In genomic region chr3:128081226-128081625, GRCh38 we compare ENCODE assay signal across 21 cellular contexts.
"Had no signal": no experiment of that assay in that cellular context is flagged by ENCODE, and none has a peak within 500 bp of the region (broad histone marks: within the 10 kb centered on the region; RNA-seq: fewer than 3 reads in every experiment).

No MANE protein-coding gene starts in this region.

- H3K36me3 ChIP-seq: neutrophil, transverse colon had no signal

- H3K4me3 Mint-ChIP-seq: activated B cell treated with CpG ODN at 0.5 μM for 24 hours; activated CD4-positive, alpha-beta T cell treated with anti-CD3 and anti-CD28 coated beads, Interleukin-2, amount 10 ng/mL, durations not matched to agents 24 days and 14 days; activated CD8-positive, alpha-beta T cell treated with anti-CD3 and anti-CD28 coated beads for 36 hours; activated naive CD8-positive, alpha-beta T cell treated with anti-CD3 and anti-CD28 coated beads, Interleukin-2, amount 10 ng/mL, durations not matched to agents 7 days and 5 days; activated T-cell treated with anti-CD3 and anti-CD28 coated beads, Interleukin-2, amount 50 U/mL, for 24 hours; natural killer cell treated with Interleukin-12 subunit alpha and Interleukin-12 subunit beta and Interleukin-15 and Interleukin-18, amount 100 ng/mL, for 72 hours; stimulated activated naive CD8-positive, alpha-beta T cell treated with anti-CD3 and anti-CD28 coated beads, Interleukin-15, Interleukin-2, amounts not matched to agents 100 ng/mL and 50 ng/mL, for 24 hours; T-cell had no signal

- DNase-seq: activated B cell treated with CpG ODN at 0.5 μM for 24 hours; activated CD4-positive, alpha-beta T cell treated with anti-CD3 and anti-CD28 coated beads, Interleukin-2, amount 10 ng/mL, durations not matched to agents 24 days and 14 days; activated CD8-positive, alpha-beta T cell treated with anti-CD3 and anti-CD28 coated beads for 36 hours; activated naive CD4-positive, alpha-beta T cell treated with Interleukin-2 at 50 U/mL for 16 hours; activated naive CD8-positive, alpha-beta T cell treated with anti-CD3 and anti-CD28 coated beads, Interleukin-2, amount 10 ng/mL, durations not matched to agents 7 days and 5 days; activated T-cell treated with anti-CD3 and anti-CD28 coated beads, Interleukin-2, amount 50 U/mL, for 24 hours; amygdala; caudate nucleus; dorsolateral prefrontal cortex; foreskin melanocyte; glutamatergic neuron; T-cell; transverse colon had no signal

- H3K27me3 Mint-ChIP-seq: activated B cell treated with CpG ODN at 0.5 μM for 24 hours; activated CD4-positive, alpha-beta T cell treated with anti-CD3 and anti-CD28 coated beads, Interleukin-2, amount 10 ng/mL, durations not matched to agents 24 days and 14 days; activated CD8-positive, alpha-beta T cell treated with anti-CD3 and anti-CD28 coated beads for 36 hours; activated naive CD8-positive, alpha-beta T cell treated with anti-CD3 and anti-CD28 coated beads, Interleukin-2, amount 10 ng/mL, durations not matched to agents 7 days and 5 days; natural killer cell treated with Interleukin-12 subunit alpha and Interleukin-12 subunit beta and Interleukin-15 and Interleukin-18, amount 100 ng/mL, for 72 hours; stimulated activated naive CD8-positive, alpha-beta T cell treated with anti-CD3 and anti-CD28 coated beads, Interleukin-15, Interleukin-2, amounts not matched to agents 100 ng/mL and 50 ng/mL, for 24 hours; T-cell had no signal

- H3K27ac Mint-ChIP-seq: activated B cell treated with CpG ODN at 0.5 μM for 24 hours; activated CD4-positive, alpha-beta T cell treated with anti-CD3 and anti-CD28 coated beads, Interleukin-2, amount 10 ng/mL, durations not matched to agents 24 days and 14 days; activated CD8-positive, alpha-beta T cell treated with anti-CD3 and anti-CD28 coated beads for 36 hours; activated naive CD8-positive, alpha-beta T cell treated with anti-CD3 and anti-CD28 coated beads, Interleukin-2, amount 10 ng/mL, durations not matched to agents 7 days and 5 days; activated T-cell treated with anti-CD3 and anti-CD28 coated beads, Interleukin-2, amount 50 U/mL, for 24 hours; activated T-helper 2 cell treated with anti-CD3 and anti-CD28 coated beads, Interferon-gamma antibody, Interleukin-2, Interleukin-4, amounts not matched to agents 10 μg/mL and 5 μg/mL and 100 μg/mL, durations not matched to agents 14 hours and 24 hours and 36 hours; natural killer cell treated with Interleukin-12 subunit alpha and Interleukin-12 subunit beta and Interleukin-15 and Interleukin-18, amount 100 ng/mL, for 72 hours; stimulated activated naive CD8-positive, alpha-beta T cell treated with anti-CD3 and anti-CD28 coated beads, Interleukin-15, Interleukin-2, amounts not matched to agents 100 ng/mL and 50 ng/mL, for 24 hours; T-cell had no signal

- H3K36me3 Mint-ChIP-seq: natural killer cell treated with Interleukin-12 subunit alpha and Interleukin-12 subunit beta and Interleukin-15 and Interleukin-18, amount 100 ng/mL, for 72 hours had no signal

- H3K9ac ChIP-seq: parathyroid adenoma had no signal

- H3K9me3 Mint-ChIP-seq: activated B cell treated with CpG ODN at 0.5 μM for 24 hours; activated CD4-positive, alpha-beta T cell treated with anti-CD3 and anti-CD28 coated beads, Interleukin-2, amount 10 ng/mL, durations not matched to agents 24 days and 14 days; activated CD8-positive, alpha-beta T cell treated with anti-CD3 and anti-CD28 coated beads for 36 hours; activated naive CD8-positive, alpha-beta T cell treated with anti-CD3 and anti-CD28 coated beads, Interleukin-2, amount 10 ng/mL, durations not matched to agents 7 days and 5 days; activated T-cell treated with anti-CD3 and anti-CD28 coated beads, Interleukin-2, amount 50 U/mL, for 24 hours; activated T-helper 2 cell treated with anti-CD3 and anti-CD28 coated beads, Interferon-gamma antibody, Interleukin-2, Interleukin-4, amounts not matched to agents 10 μg/mL and 5 μg/mL and 100 μg/mL, durations not matched to agents 14 hours and 24 hours and 36 hours; natural killer cell treated with Interleukin-12 subunit alpha and Interleukin-12 subunit beta and Interleukin-15 and Interleukin-18, amount 100 ng/mL, for 72 hours; stimulated activated naive CD8-positive, alpha-beta T cell treated with anti-CD3 and anti-CD28 coated beads, Interleukin-15, Interleukin-2, amounts not matched to agents 100 ng/mL and 50 ng/mL, for 24 hours; T-cell had no signal

- H3K4me3 ChIP-seq: body of pancreas, dorsolateral prefrontal cortex, suprapubic skin, transverse colon, vagina had no signal

- H3K27ac ChIP-seq: dorsolateral prefrontal cortex, neutrophil, parathyroid adenoma, suprapubic skin, vagina had no signal

- H3K9me3 ChIP-seq: body of pancreas, neutrophil, suprapubic skin, transverse colon, vagina had no signal

- ATAC-seq: activated CD8-positive, alpha-beta T cell treated with anti-CD3 and anti-CD28 coated beads for 36 hours; natural killer cell treated with Interleukin-12 subunit alpha and Interleukin-12 subunit beta and Interleukin-15 and Interleukin-18, amount 100 ng/mL, for 72 hours; T-cell had no signal

- H3K27me3 ChIP-seq: body of pancreas, dorsolateral prefrontal cortex, suprapubic skin, vagina had no signal
